8 cellular contexts compared by ENCODE assay signal in the genomic region with DNA sequence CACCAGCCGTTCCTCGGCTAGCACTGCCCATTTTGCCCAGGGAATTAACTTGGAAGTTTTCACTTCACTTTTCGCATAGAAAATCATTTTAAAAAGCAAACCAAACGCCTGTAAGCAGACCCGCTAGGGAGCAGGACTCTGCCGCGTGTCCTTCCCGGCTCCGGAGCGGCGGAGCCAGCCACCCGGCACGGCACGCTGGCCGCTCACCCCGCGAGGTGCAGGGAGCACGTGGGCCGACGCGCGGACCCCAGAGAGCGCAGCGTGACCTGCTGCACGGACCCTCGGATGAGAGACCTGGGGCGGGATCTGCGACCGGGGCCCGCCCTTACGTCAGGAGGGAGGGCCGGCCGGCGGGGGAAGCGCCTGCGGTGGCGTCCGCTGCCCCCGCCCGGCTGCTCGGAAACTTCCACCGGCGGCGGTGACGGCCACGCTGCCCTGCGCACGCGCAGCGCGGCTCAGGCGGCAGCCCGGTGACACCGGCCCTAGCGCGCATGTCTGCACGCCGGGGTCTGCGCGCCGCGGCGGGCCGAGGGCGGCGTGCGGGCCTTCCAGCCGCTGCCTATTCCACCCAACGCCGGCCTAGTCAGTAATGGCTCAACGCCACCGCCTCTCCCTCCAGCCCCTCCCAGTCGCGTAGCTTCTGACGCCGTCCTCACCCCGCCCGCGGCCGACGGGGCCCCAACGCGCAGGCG. TPM values are rescaled to one million over a fixed set of nuclear protein-coding genes. Genes with fewer than 3 reads are reported as not detected.
DNase-seq lines count a peak whose midpoint lies in the region; ATAC-seq lines count a peak whose summit lies in the region.

No MANE protein-coding gene starts in this region.

- H3K4me1 ChIP-seq in CD4-positive, alpha-beta memory T cell (ENCODE audit: insufficient read depth, low read length), result peaks cover 31% of the 10 kb centered on the region
- peaks cover 23% of the 10 kb centered on the region for H3K4me1 ChIP-seq in ectodermal cell (ENCODE audit: control insufficient read depth, insufficient read depth, low read length)

- H3K9me3 Mint-ChIP-seq in CD4-positive, alpha-beta memory T cell, result no peaks in the 10 kb centered on the region
- no peaks in the 10 kb centered on the region for H3K9me3 Mint-ChIP-seq in activated CD8-positive, alpha-beta T cell treated with anti-CD3 and anti-CD28 coated beads, Interleukin-2, amount 10 ng/mL, durations not matched to agents 7 days and 5 days (ENCODE audit: insufficient read depth)
- H3K9me3 Mint-ChIP-seq in memory B cell, result no peaks in the 10 kb centered on the region

- ATAC-seq in GM19455 (IDR thresholded peaks at IDR 0.05; ENCODE audit: unreplicated experiment) (peak; percentile 56), HG03571 (IDR thresholded peaks at IDR 0.05; ENCODE audit: unreplicated experiment) (peak; percentile 61), memory B cell (ENCODE audit: low read depth) (peak; percentile 71)
- peak; percentile 81 for ATAC-seq in activated CD8-positive, alpha-beta T cell treated with anti-CD3 and anti-CD28 coated beads, Interleukin-2, amount 10 ng/mL, durations not matched to agents 7 days and 5 days

- peaks cover 0 to 16% of the 10 kb centered on the region in 2 donors for H3K36me3 Mint-ChIP-seq in CD4-positive, alpha-beta memory T cell
- peaks cover 24% of the 10 kb centered on the region for H3K36me3 Mint-ChIP-seq in activated CD8-positive, alpha-beta T cell treated with anti-CD3 and anti-CD28 coated beads, Interleukin-2, amount 10 ng/mL, durations not matched to agents 7 days and 5 days (ENCODE audit: low read depth)
- no peaks in the 10 kb centered on the region for H3K36me3 Mint-ChIP-seq in memory B cell

- H3K27me3 ChIP-seq in CD4-positive, alpha-beta memory T cell (ENCODE audit: insufficient read depth, low read length), result no peaks in the 10 kb centered on the region
- H3K27me3 ChIP-seq in ectodermal cell (ENCODE audit: control insufficient read depth, insufficient read depth, low read length, poor library complexity, severe bottlenecking), result peaks cover 18% of the 10 kb centered on the region

- peaks cover 26 to 39% (median 33%) of the 10 kb centered on the region in 4 donors for H3K4me1 Mint-ChIP-seq in CD4-positive, alpha-beta memory T cell
- peaks cover 41% of the 10 kb centered on the region for H3K4me1 Mint-ChIP-seq in activated CD8-positive, alpha-beta T cell treated with anti-CD3 and anti-CD28 coated beads, Interleukin-2, amount 10 ng/mL, durations not matched to agents 7 days and 5 days (ENCODE audit: low read depth)
- H3K4me1 Mint-ChIP-seq in memory B cell, result peaks cover 22% of the 10 kb centered on the region

- POLR2A ChIA-PET in CD4-positive, alpha-beta memory T cell (lab: Charles Lee; ENCODE audit: partially characterized antibody), result interaction anchor here (0.8 to 2.5 kb wide), 9 partner anchors 16 to 1291 kb away, joined by 3 to 29 read pairs (median 5); a partner anchor contains a TSS
- POLR2A ChIA-PET in activated CD8-positive, alpha-beta T cell treated with anti-CD3 and anti-CD28 coated beads, Interleukin-2, amount 10 ng/mL, durations not matched to agents 7 days and 5 days (lab: Charles Lee), result interaction anchor here (1.0 to 2.8 kb wide), 5 partner anchors 16 to 1290 kb away, joined by 3 to 24 read pairs (median 3); a partner anchor contains a TSS

- no peaks in the 10 kb centered on the region for H3K27me3 Mint-ChIP-seq in CD4-positive, alpha-beta memory T cell
- no peaks in the 10 kb centered on the region for H3K27me3 Mint-ChIP-seq in activated CD8-positive, alpha-beta T cell treated with anti-CD3 and anti-CD28 coated beads, Interleukin-2, amount 10 ng/mL, durations not matched to agents 7 days and 5 days (ENCODE audit: low read depth)
- H3K27me3 Mint-ChIP-seq in memory B cell, result no peaks in the 10 kb centered on the region

- H3K4me3 Mint-ChIP-seq in CD4-positive, alpha-beta memory T cell, result peak overlapping the region; percentile 88 to 91 (median 90)
- H3K4me3 Mint-ChIP-seq in activated CD8-positive, alpha-beta T cell treated with anti-CD3 and anti-CD28 coated beads, Interleukin-2, amount 10 ng/mL, durations not matched to agents 7 days and 5 days, result peak overlapping the region; percentile 86
- peak overlapping the region; percentile 91 for H3K4me3 Mint-ChIP-seq in memory B cell

- no peaks in the 10 kb centered on the region for H3K36me3 ChIP-seq in CD4-positive, alpha-beta memory T cell (ENCODE audit: insufficient read depth, low read length)
- H3K36me3 ChIP-seq in ectodermal cell (ENCODE audit: control insufficient read depth, insufficient read depth, low read length), result no peaks in the 10 kb centered on the region

- DNase-seq in CD4-positive, alpha-beta memory T cell, result peak; percentile 96 to 99 (median 99)
- DNase-seq in NCI-H82 treated with DMSO at 0.1 percent for 48 hours (lab: John Stamatoyannopoulos, UW; ENCODE audit: unreplicated experiment) (peak; percentile 80), memory B cell (ENCODE audit: low spot score in 2 of 2) (peak; percentile 98 to 99)
- DNase-seq in activated CD8-positive, alpha-beta T cell treated with anti-CD3 and anti-CD28 coated beads, Interleukin-2, amount 10 ng/mL, durations not matched to agents 7 days and 5 days, result peak; percentile 97
- peak; percentile 94 for DNase-seq in stimulated activated CD8-positive, alpha-beta memory T cell treated with anti-CD3 and anti-CD28 coated beads, Interleukin-12 subunit alpha, Interleukin-12 subunit beta, amount 100 ng/mL, for 1 hour (ENCODE audit: low read depth)

- intact Hi-C loops in CD4-positive, alpha-beta memory T cell (cut with micrococcal nuclease), result loop anchor here (1.0 to 10.0 kb wide), 5 partner anchors 79 to 1290 kb away; a partner anchor contains a TSS

- no peaks in the 10 kb centered on the region for H3K9me3 ChIP-seq in CD4-positive, alpha-beta memory T cell (ENCODE audit: control insufficient read depth in 1 of 2, low read length in 2 of 2)
- H3K9me3 ChIP-seq in ectodermal cell (ENCODE audit: control insufficient read depth, low read length), result no peaks in the 10 kb centered on the region

- peak overlapping the region; percentile 92 to 95 (median 94) for H3K27ac Mint-ChIP-seq in CD4-positive, alpha-beta memory T cell
- peak overlapping the region; percentile 94 for H3K27ac Mint-ChIP-seq in activated CD8-positive, alpha-beta T cell treated with anti-CD3 and anti-CD28 coated beads, Interleukin-2, amount 10 ng/mL, durations not matched to agents 7 days and 5 days
- H3K27ac Mint-ChIP-seq in memory B cell, result peak overlapping the region; percentile 93

- H3K4me3 ChIP-seq in CD4-positive, alpha-beta memory T cell (ENCODE audit: low read length in 2 of 2), result peak overlapping the region; percentile 70 to 81
- peak overlapping the region; percentile 80 for H3K4me3 ChIP-seq in ectodermal cell (ENCODE audit: insufficient read depth, low read depth, low read length)

- peak overlapping the region; percentile 86 for H3K27ac ChIP-seq in CD4-positive, alpha-beta memory T cell (ENCODE audit: low read depth, low read length)
- peak overlapping the region; percentile 89 for H3K27ac ChIP-seq in ectodermal cell (ENCODE audit: insufficient read depth, low read depth, low read length, poor library complexity, severe bottlenecking)

- 0% methylated on average over 84 of the region's 84 CpGs for WGBS in ectodermal cell, 2 experiments

- CTCF ChIA-PET in CD4-positive, alpha-beta memory T cell (lab: Charles Lee; ENCODE audit: partially characterized antibody), result interaction anchor here (1.0 to 2.3 kb wide), 3 partner anchors 16 to 80 kb away, joined by 3 to 7 read pairs (median 4); a partner anchor contains a TSS
- CTCF ChIA-PET in activated CD8-positive, alpha-beta T cell treated with anti-CD3 and anti-CD28 coated beads, Interleukin-2, amount 10 ng/mL, durations not matched to agents 7 days and 5 days (lab: Charles Lee), result interaction anchor here (1.0 to 1.7 kb wide), 2 partner anchors 9 to 32 kb away, joined by 5 read pairs; no protein-coding TSS in a partner anchor

RNA-seq across cellular contexts. Expression of a gene that starts 0.5 kb away (rescaled TPM):
- 10 to 100 TPM; 44.9 to 49.1 TPM for total RNA-seq in CD4-positive, alpha-beta memory T cell
- polyA plus RNA-seq in CD4-positive, alpha-beta memory T cell, result 1 to 10 TPM in 1 of 2 donors, under 1 TPM in 1; 0.55 to 1.8 TPM
- 10 to 100 TPM; 43.1 to 45.5 TPM for total RNA-seq in activated CD8-positive, alpha-beta T cell treated with anti-CD3 and anti-CD28 coated beads, Interleukin-2, amount 10 ng/mL, durations not matched to agents 7 days and 5 days
- polyA plus RNA-seq in ectodermal cell (2013, experiment 1 of 4), result 31.8 TPM
- 24.1 TPM for polyA plus RNA-seq in ectodermal cell (2013, experiment 2 of 4)
- polyA plus RNA-seq in ectodermal cell (2013, experiment 3 of 4), result 21.2 TPM
- 24.5 TPM for polyA plus RNA-seq in ectodermal cell (2013, experiment 4 of 4)

Comparison
In these comparisons a context has a peak if more than half of its experiments do, and no peak if none do; other contexts are left out.
1. Peak in every context shown above with its lines: DNase-seq, ATAC-seq, H3K4me3 ChIP-seq and H3K27ac ChIP-seq.